8 cellular contexts compared by ENCODE assay signal in the genomic region with DNA sequence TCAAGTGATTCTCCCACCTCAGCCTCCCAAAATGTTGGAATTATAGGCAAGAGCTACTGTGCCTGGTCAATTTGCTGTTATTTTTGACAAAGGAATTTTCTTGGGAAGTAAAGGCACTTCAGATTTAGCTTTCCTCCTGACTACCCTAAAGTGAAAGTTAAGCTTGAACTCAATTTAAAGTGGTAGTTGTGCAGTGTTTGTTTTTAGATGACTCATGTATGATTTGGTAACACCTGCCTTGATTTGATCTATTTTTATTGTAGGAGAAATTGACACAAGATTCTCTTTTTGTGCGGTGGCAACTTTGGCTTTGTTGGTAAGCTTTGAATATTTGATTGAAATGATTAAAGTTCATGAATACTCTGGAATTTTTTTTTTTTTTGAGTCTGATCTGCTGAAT. TPM values are rescaled to one million over a fixed set of nuclear protein-coding genes. Genes with fewer than 3 reads are reported as not detected.
A peak's percentile ranks its signal among the peaks of the same experiment; 100 is the strongest.
DNase-seq lines count a peak whose midpoint lies in the region; ATAC-seq and TF ChIP-seq lines count a peak whose summit lies in the region.

No MANE protein-coding gene starts in this region.

- peaks cover 54% of the 10 kb centered on the region for H3K4me1 Mint-ChIP-seq in brain

- H3K9me2 ChIP-seq in Loucy (replicated peaks; ENCODE audit: low read depth, low read length): no peaks in the 10 kb centered on the region

- H4K20me1 ChIP-seq in Loucy (ENCODE audit: insufficient read depth, low read length, poor library complexity, severe bottlenecking): peaks cover 91% of the 10 kb centered on the region

- H3K27me3 Mint-ChIP-seq in brain: peaks cover 6% of the 10 kb centered on the region

- peaks cover 69% of the 10 kb centered on the region for H3K36me3 Mint-ChIP-seq in brain

- no peak overlapping the region for H2AFZ ChIP-seq in Loucy (ENCODE audit: low read length)

- peak overlapping the region; percentile 14 to 57 (median 32) for H3K4me3 Mint-ChIP-seq in brain

- H3K4me3 ChIP-seq in Loucy (ENCODE audit: low read length, poor library complexity, severe bottlenecking) (peak overlapping the region; percentile 98), mucosa of descending colon (no peak overlapping the region)

- DNase-seq in DMS53 (lab: John Stamatoyannopoulos, UW) (peak; percentile 84), mucosa of descending colon (no peak), hypothalamus (lab: John Stamatoyannopoulos, UW) (no peak)

- no peaks in the 10 kb centered on the region for H3F3A ChIP-seq in Loucy (ENCODE audit: low read depth)

- intact Hi-C loops in mucosa of descending colon (cut with DNase I, micrococcal nuclease): no loop called here

- H3K79me2 ChIP-seq in Loucy (ENCODE audit: insufficient read depth, low read length): peaks cover 82% of the 10 kb centered on the region

- no peaks in the 10 kb centered on the region for H3K9me3 ChIP-seq in Loucy (ENCODE audit: insufficient read depth, low read depth, low read length)
- H3K9me3 ChIP-seq in mucosa of descending colon: no peaks in the 10 kb centered on the region

- peaks cover 0 to 2% (median 0%) of the 10 kb centered on the region in 5 experiments for H3K9me3 Mint-ChIP-seq in brain

- H3K27ac Mint-ChIP-seq in brain: peak overlapping the region in 4 of 5 experiments; percentile 16 to 62 (median 53)

- H3K4me2 ChIP-seq in Loucy (ENCODE audit: low read depth, low read length, poor library complexity, severe bottlenecking): peak overlapping the region; percentile 89

- no peak for TF ChIP-seq CTCF in Loucy (conservative IDR thresholded peaks at IDR 0.05; ENCODE audit: low read length)
- TF ChIP-seq CTCF in brain (conservative IDR thresholded peaks at IDR 0.05): no peak
- no peak for TF ChIP-seq CTCF in mucosa of descending colon (IDR thresholded peaks at IDR 0.05)

- H3K4me1 ChIP-seq in Loucy (ENCODE audit: insufficient read depth, low read length, poor library complexity, severe bottlenecking): peaks cover 65% of the 10 kb centered on the region
- H3K4me1 ChIP-seq in mucosa of descending colon (ENCODE audit: low read depth): peaks cover 40% of the 10 kb centered on the region

- ATAC-seq in mucosa of descending colon (peak; percentile 69), GM18511 (IDR thresholded peaks at IDR 0.05; ENCODE audit: unreplicated experiment) (no peak), GM18867 (IDR thresholded peaks at IDR 0.05; ENCODE audit: unreplicated experiment) (no peak), GM18870 (IDR thresholded peaks at IDR 0.05; ENCODE audit: unreplicated experiment) (no peak)

- peak overlapping the region; percentile 95 for H3K9ac ChIP-seq in Loucy (ENCODE audit: low read depth, low read length, poor library complexity, severe bottlenecking)

- H3K27me3 ChIP-seq in Loucy (ENCODE audit: insufficient read depth, low read length, poor library complexity, severe bottlenecking): no peaks in the 10 kb centered on the region

- peaks cover 57% of the 10 kb centered on the region for H3K36me3 ChIP-seq in Loucy (ENCODE audit: insufficient read depth, low read length)
- peaks cover 1% of the 10 kb centered on the region for H3K36me3 ChIP-seq in mucosa of descending colon (ENCODE audit: low read depth)

RNA-seq across cellular contexts. Expression of gene RABGGTB, which starts 5.0 kb away (rescaled TPM):
- 28.5 TPM for polyA plus RNA-seq in brain (ENCODE audit: insufficient read depth, low read depth, low replicate concordance)
- 10 to 100 TPM; 57.4 to 68.1 (median 66.8) TPM for total RNA-seq in mucosa of descending colon

RNA-seq across cellular contexts. Expression of gene MSH4, which starts 5.7 kb away (rescaled TPM):
- not detected for polyA plus RNA-seq in brain (ENCODE audit: insufficient read depth, low read depth, low replicate concordance)
- under 1 TPM; 0.35 to 0.66 (median 0.41) TPM for total RNA-seq in mucosa of descending colon
